ENCODE assay signal across 10 cellular contexts in the genomic region with DNA sequence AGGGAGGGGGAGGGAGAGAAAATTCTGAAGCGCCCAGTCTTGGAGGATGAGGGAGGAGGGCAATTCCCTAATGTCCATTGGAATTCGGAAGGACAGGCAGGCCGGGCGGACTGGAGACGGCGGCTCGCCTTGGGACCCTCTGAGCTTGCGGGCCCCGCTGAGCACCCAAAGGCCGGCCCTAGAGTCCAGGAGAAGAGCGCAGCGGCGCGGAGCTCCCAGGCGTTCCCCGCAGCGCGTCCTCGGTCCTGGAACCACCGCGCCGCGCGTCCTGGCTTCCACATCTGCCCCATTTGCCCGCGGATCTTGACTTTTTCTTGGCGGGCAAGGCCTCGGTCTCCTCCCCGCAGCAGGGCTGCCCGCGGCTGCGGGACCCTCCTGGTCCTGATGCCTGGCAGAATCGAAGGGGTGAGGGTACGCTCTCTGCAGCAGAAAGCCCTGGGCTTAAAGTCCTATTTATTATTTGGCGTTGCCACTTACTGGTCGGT. TPM values are rescaled to one million over a fixed set of nuclear protein-coding genes. Genes with fewer than 3 reads are reported as not detected.
A peak's percentile ranks its signal among the peaks of the same experiment; 100 is the strongest.
DNase-seq lines count a peak whose midpoint lies in the region; FAIRE-seq and TF ChIP-seq lines count a peak whose summit lies in the region.
"Had no signal": no experiment of that assay in that cellular context is flagged by ENCODE, and none has a peak within 500 bp of the region (broad histone marks: within the 10 kb centered on the region; RNA-seq: fewer than 3 reads in every experiment).

No MANE protein-coding gene starts in this region.

- peak overlapping the region; percentile 5 for H3K4me3 ChIP-seq in ectodermal cell (ENCODE audit: insufficient read depth, low read depth, low read length)
- peak overlapping the region; percentile 33 to 54 (median 40) for H3K4me3 ChIP-seq in transverse colon
- H3K4me3 ChIP-seq: SK-N-MC had no signal

- intact Hi-C loops in transverse colon (cut with DNase I; ENCODE audit: low total_unique reads), result no loop called here

- peaks cover 16% of the 10 kb centered on the region for H3K4me1 ChIP-seq in ectodermal cell (ENCODE audit: control insufficient read depth, insufficient read depth, low read length)
- peaks cover 8 to 50% (median 42%) of the 10 kb centered on the region in 4 donors for H3K4me1 ChIP-seq in transverse colon

- H3K9me3 ChIP-seq in ectodermal cell (ENCODE audit: control insufficient read depth, low read length), result no peaks in the 10 kb centered on the region
- H3K9me3 ChIP-seq in transverse colon, result peaks cover 5% of the 10 kb centered on the region in 2 donors

- no peak for FAIRE-seq in GM19239 (lab: Jason Lieb, UNC)

- WGBS in ectodermal cell, 2 experiments, result 1% methylated on average over 36 of the region's 36 CpGs
- 8 to 48% methylated on average over 5 to 20 of the region's 36 CpGs for WGBS in transverse colon (ENCODE audit: low coverage in 1 of 2), 2 donors

- in situ Hi-C loops in transverse colon (cut with MboI; ENCODE audit: low pct_ligation_motif_present in 1 of 4, low pct_unique_long_range_greater_than_20kb in 1 of 4, low sequenced_read_pairs in 3 of 4), result no loop called here

- peaks cover 7% of the 10 kb centered on the region for H3K36me3 Mint-ChIP-seq in mesothelial cell of epicardium

- no peak for TF ChIP-seq POLR2A in transverse colon (IDR thresholded peaks at IDR 0.05)

- no peak for TF ChIP-seq CTCF in mesothelial cell of epicardium (IDR thresholded peaks at IDR 0.05; ENCODE audit: unreplicated experiment)
- TF ChIP-seq CTCF in transverse colon (IDR thresholded peaks at IDR 0.05), result no peak

- H3K4me3 Mint-ChIP-seq in mesothelial cell of epicardium, result peak overlapping the region; percentile 69
- H3K4me3 Mint-ChIP-seq: activated T-helper 17 cell treated with anti-CD3 and anti-CD28 coated beads, Interleukin-2, amount 50 U/mL, for 72 hours had no signal

- H3K27me3 ChIP-seq in ectodermal cell (ENCODE audit: control insufficient read depth, insufficient read depth, low read length, poor library complexity, severe bottlenecking), result peaks cover 79% of the 10 kb centered on the region
- peaks cover 30% of the 10 kb centered on the region for H3K27me3 ChIP-seq in transverse colon

- no peak overlapping the region for H3K27ac ChIP-seq in ectodermal cell (ENCODE audit: insufficient read depth, low read depth, low read length, poor library complexity, severe bottlenecking)
- peak overlapping the region; percentile 4 to 82 (median 77) for H3K27ac ChIP-seq in transverse colon
- H3K27ac ChIP-seq: SK-N-MC had no signal

- H3K27ac Mint-ChIP-seq in mesothelial cell of epicardium, result no peak overlapping the region
- H3K27ac Mint-ChIP-seq: activated T-helper 17 cell treated with anti-CD3 and anti-CD28 coated beads, Interleukin-2, amount 50 U/mL, for 72 hours had no signal

- H3K36me3 ChIP-seq in ectodermal cell (ENCODE audit: control insufficient read depth, insufficient read depth, low read length) (no peaks in the 10 kb centered on the region), transverse colon (no peaks in the 10 kb centered on the region)

- peaks cover 29% of the 10 kb centered on the region for H3K4me1 Mint-ChIP-seq in mesothelial cell of epicardium
- H3K4me1 Mint-ChIP-seq: activated T-helper 17 cell treated with anti-CD3 and anti-CD28 coated beads, Interleukin-2, amount 50 U/mL, for 72 hours had no signal

- H3K9me3 Mint-ChIP-seq in mesothelial cell of epicardium, result peaks cover 8% of the 10 kb centered on the region
- H3K9me3 Mint-ChIP-seq: activated T-helper 17 cell treated with anti-CD3 and anti-CD28 coated beads, Interleukin-2, amount 50 U/mL, for 72 hours had no signal

- H3K27me3 Mint-ChIP-seq in mesothelial cell of epicardium (ENCODE audit: low read depth), result peaks cover 45% of the 10 kb centered on the region

- no peak for TF ChIP-seq EP300 in transverse colon (IDR thresholded peaks at IDR 0.05; ENCODE audit: low read depth)

- DNase-seq in NCI-H510A treated with DMSO at 0.1 percent for 48 hours (lab: John Stamatoyannopoulos, UW) (peak; percentile 17), NCI-H510A (lab: John Stamatoyannopoulos, UW) (no peak), mesothelial cell of epicardium (ENCODE audit: low spot score in 2 of 2, unreplicated experiment in 2 of 2) (no peak), transverse colon (no peak), GM19239 (ENCODE audit: insufficient read length, low spot score) (no peak), SW 1271 (lab: John Stamatoyannopoulos, UW) (no peak)
- DNase-seq in activated effector memory CD4-positive, alpha-beta T cell treated with Interleukin-2 at 50 U/mL for 16 hours, result no peak

RNA-seq across cellular contexts. Expression of gene MLPH, which starts 0.7 kb away (rescaled TPM):
- 0.74 TPM for polyA plus RNA-seq in ectodermal cell (2013, experiment 1 of 4)
- polyA plus RNA-seq in ectodermal cell (2013, experiment 2 of 4), result 0.46 TPM
- 1.0 TPM for polyA plus RNA-seq in ectodermal cell (2013, experiment 3 of 4)
- polyA plus RNA-seq in ectodermal cell (2013, experiment 4 of 4), result 0.81 TPM
- 6.1 to 7.7 TPM (median 7.5 TPM) in 3 replicates for total RNA-seq in mesothelial cell of epicardium
- 100 to 1,000 TPM in 2 of 4 donors, 10 to 100 TPM in 2; 59.7 to 889 (median 182) TPM for total RNA-seq in transverse colon
- total RNA-seq: activated T-helper 17 cell treated with anti-CD3 and anti-CD28 coated beads, Interleukin-2, amount 50 U/mL, for 72 hours had no signal
